ENCODE assay signal across 1 cellular context in the genomic region with DNA sequence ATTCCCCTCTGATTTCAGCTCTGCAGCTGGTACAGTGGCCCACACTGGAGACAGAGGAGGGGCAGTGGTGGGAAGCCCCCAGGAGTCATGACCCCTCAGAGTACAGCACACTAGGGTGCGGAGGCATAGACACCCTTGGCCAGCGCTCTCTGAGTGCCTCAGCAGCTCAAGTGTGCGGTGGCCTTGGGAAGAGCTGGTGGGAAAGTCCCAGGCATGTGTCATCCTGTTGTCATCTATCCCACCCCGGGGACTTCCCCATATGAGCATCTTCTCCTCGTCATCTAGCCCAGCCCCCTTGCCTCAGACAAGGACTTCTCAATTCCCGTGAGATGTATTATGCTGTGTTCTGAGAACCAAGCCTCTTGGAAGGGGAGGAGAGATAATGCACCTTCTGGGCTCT.
A peak's percentile ranks its signal among the peaks of the same experiment; 100 is the strongest.
TF ChIP-seq lines count a peak whose summit lies in the region.

No MANE protein-coding gene starts in this region.

TF ChIP-seq in K562, 482 proteins besides CTCF, POLR2A, EP300 and RAD21 (continued from another document and continues in another):
- peak; percentile 74; the same call in 1 of the 2 replicates for TF ChIP-seq JUN (IDR thresholded peaks at IDR 0.05; ENCODE audit: borderline replicate concordance, low read depth, low read length)
- TF ChIP-seq JUN (CRISPR knock-in tag; IDR thresholded peaks at IDR 0.05; ENCODE audit: borderline replicate concordance) = no peak
- TF ChIP-seq, protein P1, sequence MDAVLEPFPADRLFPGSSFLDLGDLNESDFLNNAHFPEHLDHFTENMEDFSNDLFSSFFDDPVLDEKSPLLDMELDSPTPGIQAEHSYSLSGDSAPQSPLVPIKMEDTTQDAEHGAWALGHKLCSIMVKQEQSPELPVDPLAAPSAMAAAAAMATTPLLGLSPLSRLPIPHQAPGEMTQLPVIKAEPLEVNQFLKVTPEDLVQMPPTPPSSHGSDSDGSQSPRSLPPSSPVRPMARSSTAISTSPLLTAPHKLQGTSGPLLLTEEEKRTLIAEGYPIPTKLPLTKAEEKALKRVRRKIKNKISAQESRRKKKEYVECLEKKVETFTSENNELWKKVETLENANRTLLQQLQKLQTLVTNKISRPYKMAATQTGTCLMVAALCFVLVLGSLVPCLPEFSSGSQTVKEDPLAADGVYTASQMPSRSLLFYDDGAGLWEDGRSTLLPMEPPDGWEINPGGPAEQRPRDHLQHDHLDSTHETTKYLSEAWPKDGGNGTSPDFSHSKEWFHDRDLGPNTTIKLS (IDR thresholded peaks at IDR 0.05; ENCODE audit: borderline replicate concordance, low read depth) = no peak
- TF ChIP-seq, protein P2, sequence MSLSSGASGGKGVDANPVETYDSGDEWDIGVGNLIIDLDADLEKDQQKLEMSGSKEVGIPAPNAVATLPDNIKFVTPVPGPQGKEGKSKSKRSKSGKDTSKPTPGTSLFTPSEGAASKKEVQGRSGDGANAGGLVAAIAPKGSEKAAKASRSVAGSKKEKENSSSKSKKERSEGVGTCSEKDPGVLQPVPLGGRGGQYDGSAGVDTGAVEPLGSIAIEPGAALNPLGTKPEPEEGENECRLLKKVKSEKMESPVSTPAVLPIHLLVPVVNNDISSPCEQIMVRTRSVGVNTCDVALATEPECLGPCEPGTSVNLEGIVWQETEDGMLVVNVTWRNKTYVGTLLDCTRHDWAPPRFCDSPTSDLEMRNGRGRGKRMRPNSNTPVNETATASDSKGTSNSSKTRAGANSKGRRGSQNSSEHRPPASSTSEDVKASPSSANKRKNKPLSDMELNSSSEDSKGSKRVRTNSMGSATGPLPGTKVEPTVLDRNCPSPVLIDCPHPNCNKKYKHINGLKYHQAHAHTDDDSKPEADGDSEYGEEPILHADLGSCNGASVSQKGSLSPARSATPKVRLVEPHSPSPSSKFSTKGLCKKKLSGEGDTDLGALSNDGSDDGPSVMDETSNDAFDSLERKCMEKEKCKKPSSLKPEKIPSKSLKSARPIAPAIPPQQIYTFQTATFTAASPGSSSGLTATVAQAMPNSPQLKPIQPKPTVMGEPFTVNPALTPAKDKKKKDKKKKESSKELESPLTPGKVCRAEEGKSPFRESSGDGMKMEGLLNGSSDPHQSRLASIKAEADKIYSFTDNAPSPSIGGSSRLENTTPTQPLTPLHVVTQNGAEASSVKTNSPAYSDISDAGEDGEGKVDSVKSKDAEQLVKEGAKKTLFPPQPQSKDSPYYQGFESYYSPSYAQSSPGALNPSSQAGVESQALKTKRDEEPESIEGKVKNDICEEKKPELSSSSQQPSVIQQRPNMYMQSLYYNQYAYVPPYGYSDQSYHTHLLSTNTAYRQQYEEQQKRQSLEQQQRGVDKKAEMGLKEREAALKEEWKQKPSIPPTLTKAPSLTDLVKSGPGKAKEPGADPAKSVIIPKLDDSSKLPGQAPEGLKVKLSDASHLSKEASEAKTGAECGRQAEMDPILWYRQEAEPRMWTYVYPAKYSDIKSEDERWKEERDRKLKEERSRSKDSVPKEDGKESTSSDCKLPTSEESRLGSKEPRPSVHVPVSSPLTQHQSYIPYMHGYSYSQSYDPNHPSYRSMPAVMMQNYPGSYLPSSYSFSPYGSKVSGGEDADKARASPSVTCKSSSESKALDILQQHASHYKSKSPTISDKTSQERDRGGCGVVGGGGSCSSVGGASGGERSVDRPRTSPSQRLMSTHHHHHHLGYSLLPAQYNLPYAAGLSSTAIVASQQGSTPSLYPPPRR (CRISPR knock-in tag; IDR thresholded peaks at IDR 0.05; ENCODE audit: borderline replicate concordance) = no peak
- no peak for TF ChIP-seq THRA (IDR thresholded peaks at IDR 0.05)
- TF ChIP-seq JUNB (CRISPR knock-in tag; conservative IDR thresholded peaks at IDR 0.05) = no peak
- TF ChIP-seq, protein P3, sequence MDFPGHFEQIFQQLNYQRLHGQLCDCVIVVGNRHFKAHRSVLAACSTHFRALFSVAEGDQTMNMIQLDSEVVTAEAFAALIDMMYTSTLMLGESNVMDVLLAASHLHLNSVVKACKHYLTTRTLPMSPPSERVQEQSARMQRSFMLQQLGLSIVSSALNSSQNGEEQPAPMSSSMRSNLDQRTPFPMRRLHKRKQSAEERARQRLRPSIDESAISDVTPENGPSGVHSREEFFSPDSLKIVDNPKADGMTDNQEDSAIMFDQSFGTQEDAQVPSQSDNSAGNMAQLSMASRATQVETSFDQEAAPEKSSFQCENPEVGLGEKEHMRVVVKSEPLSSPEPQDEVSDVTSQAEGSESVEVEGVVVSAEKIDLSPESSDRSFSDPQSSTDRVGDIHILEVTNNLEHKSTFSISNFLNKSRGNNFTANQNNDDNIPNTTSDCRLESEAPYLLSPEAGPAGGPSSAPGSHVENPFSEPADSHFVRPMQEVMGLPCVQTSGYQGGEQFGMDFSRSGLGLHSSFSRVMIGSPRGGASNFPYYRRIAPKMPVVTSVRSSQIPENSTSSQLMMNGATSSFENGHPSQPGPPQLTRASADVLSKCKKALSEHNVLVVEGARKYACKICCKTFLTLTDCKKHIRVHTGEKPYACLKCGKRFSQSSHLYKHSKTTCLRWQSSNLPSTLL (IDR thresholded peaks at IDR 0.05) = no peak
- TF ChIP-seq CTBP1 (IDR thresholded peaks at IDR 0.05; ENCODE audit: borderline replicate concordance) = peak; percentile 49; the same call in 1 of the 2 replicates
- no peak for TF ChIP-seq ZNF76 (CRISPR knock-in tag; IDR thresholded peaks at IDR 0.05; ENCODE audit: borderline replicate concordance)
- TF ChIP-seq TCFL5 (CRISPR knock-in tag; conservative IDR thresholded peaks at IDR 0.05) = no peak
- no peak for TF ChIP-seq ZNF232 (CRISPR knock-in tag; IDR thresholded peaks at IDR 0.05)
- TF ChIP-seq PCBP1 (IDR thresholded peaks at IDR 0.05; ENCODE audit: low read depth, low read length, poor library complexity, severe bottlenecking) = no peak
- TF ChIP-seq ATF3 (IDR thresholded peaks at IDR 0.05) = peak; percentile 59
- no peak for TF ChIP-seq ATF3 (CRISPR knock-in tag; conservative IDR thresholded peaks at IDR 0.05)
- TF ChIP-seq ARID1B (IDR thresholded peaks at IDR 0.05) = peak; percentile 12; the same call in 1 of the 2 replicates
- no peak for TF ChIP-seq TAL1 (IDR thresholded peaks at IDR 0.05)
- no peak for TF ChIP-seq PRPF4 (IDR thresholded peaks at IDR 0.05; ENCODE audit: insufficient read depth, low read depth, low read length, poor library complexity, severe bottlenecking)
- no peak for TF ChIP-seq ATF1 (CRISPR knock-in tag; IDR thresholded peaks at IDR 0.05)
- peak; percentile 14; the same call in 1 of the 2 replicates for TF ChIP-seq ATF1 (tag; IDR thresholded peaks at IDR 0.05)
- no peak for TF ChIP-seq ZBTB33 (CRISPR knock-in tag; IDR thresholded peaks at IDR 0.05)
- TF ChIP-seq HCFC1 (IDR thresholded peaks at IDR 0.05; ENCODE audit: low read depth, low read length) = no peak
- TF ChIP-seq, protein P4, sequence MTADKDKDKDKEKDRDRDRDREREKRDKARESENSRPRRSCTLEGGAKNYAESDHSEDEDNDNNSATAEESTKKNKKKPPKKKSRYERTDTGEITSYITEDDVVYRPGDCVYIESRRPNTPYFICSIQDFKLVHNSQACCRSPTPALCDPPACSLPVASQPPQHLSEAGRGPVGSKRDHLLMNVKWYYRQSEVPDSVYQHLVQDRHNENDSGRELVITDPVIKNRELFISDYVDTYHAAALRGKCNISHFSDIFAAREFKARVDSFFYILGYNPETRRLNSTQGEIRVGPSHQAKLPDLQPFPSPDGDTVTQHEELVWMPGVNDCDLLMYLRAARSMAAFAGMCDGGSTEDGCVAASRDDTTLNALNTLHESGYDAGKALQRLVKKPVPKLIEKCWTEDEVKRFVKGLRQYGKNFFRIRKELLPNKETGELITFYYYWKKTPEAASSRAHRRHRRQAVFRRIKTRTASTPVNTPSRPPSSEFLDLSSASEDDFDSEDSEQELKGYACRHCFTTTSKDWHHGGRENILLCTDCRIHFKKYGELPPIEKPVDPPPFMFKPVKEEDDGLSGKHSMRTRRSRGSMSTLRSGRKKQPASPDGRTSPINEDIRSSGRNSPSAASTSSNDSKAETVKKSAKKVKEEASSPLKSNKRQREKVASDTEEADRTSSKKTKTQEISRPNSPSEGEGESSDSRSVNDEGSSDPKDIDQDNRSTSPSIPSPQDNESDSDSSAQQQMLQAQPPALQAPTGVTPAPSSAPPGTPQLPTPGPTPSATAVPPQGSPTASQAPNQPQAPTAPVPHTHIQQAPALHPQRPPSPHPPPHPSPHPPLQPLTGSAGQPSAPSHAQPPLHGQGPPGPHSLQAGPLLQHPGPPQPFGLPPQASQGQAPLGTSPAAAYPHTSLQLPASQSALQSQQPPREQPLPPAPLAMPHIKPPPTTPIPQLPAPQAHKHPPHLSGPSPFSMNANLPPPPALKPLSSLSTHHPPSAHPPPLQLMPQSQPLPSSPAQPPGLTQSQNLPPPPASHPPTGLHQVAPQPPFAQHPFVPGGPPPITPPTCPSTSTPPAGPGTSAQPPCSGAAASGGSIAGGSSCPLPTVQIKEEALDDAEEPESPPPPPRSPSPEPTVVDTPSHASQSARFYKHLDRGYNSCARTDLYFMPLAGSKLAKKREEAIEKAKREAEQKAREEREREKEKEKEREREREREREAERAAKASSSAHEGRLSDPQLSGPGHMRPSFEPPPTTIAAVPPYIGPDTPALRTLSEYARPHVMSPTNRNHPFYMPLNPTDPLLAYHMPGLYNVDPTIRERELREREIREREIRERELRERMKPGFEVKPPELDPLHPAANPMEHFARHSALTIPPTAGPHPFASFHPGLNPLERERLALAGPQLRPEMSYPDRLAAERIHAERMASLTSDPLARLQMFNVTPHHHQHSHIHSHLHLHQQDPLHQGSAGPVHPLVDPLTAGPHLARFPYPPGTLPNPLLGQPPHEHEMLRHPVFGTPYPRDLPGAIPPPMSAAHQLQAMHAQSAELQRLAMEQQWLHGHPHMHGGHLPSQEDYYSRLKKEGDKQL (CRISPR knock-in tag; IDR thresholded peaks at IDR 0.05; ENCODE audit: borderline replicate concordance) = no peak
- TF ChIP-seq, protein P5, sequence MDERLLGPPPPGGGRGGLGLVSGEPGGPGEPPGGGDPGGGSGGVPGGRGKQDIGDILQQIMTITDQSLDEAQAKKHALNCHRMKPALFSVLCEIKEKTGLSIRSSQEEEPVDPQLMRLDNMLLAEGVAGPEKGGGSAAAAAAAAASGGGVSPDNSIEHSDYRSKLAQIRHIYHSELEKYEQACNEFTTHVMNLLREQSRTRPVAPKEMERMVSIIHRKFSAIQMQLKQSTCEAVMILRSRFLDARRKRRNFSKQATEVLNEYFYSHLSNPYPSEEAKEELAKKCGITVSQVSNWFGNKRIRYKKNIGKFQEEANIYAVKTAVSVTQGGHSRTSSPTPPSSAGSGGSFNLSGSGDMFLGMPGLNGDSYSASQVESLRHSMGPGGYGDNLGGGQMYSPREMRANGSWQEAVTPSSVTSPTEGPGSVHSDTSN (CRISPR knock-in tag; IDR thresholded peaks at IDR 0.05; ENCODE audit: low read depth) = no peak
- TF ChIP-seq, protein P5 (tag; conservative IDR thresholded peaks at IDR 0.05; ENCODE audit: low read depth) = no peak
- no peak for TF ChIP-seq PHB2 (IDR thresholded peaks at IDR 0.05; ENCODE audit: low read depth)
- no peak for TF ChIP-seq SMARCB1 (IDR thresholded peaks at IDR 0.05; ENCODE audit: insufficient read length, low read depth)
- no peak for TF ChIP-seq SAFB2 (IDR thresholded peaks at IDR 0.05; ENCODE audit: borderline replicate concordance, low read depth, low read length, severe bottlenecking)
- no peak for TF ChIP-seq HSF4 (CRISPR knock-in tag; IDR thresholded peaks at IDR 0.05; ENCODE audit: borderline replicate concordance)
